In genomic region chr2:138113871-138114525, GRCh38 we compare ENCODE assay signal across 17 cellular contexts.
"Had no signal": no experiment of that assay in that cellular context is flagged by ENCODE, and none has a peak within 500 bp of the region (broad histone marks: within the 10 kb centered on the region; RNA-seq: fewer than 3 reads in every experiment).

No MANE protein-coding gene starts in this region.

- H3K4me3 ChIP-seq: cardiac muscle cell, colonic mucosa, gastrocnemius medialis, pancreas, right atrium auricular region, tibial artery, vagina had no signal

- H3K27ac Mint-ChIP-seq: activated naive CD8-positive, alpha-beta T cell treated with anti-CD3 and anti-CD28 coated beads for 36 hours; activated T-cell treated with anti-CD3 and anti-CD28 coated beads, Interleukin-2, amount 50 U/mL, for 24 hours; mesothelial cell of epicardium; stimulated activated effector memory CD8-positive, alpha-beta T cell treated with anti-CD3 and anti-CD28 coated beads, Interleukin-12 subunit alpha, Interleukin-12 subunit beta, amount 100 ng/mL, for 72 hours; T-helper 1 cell treated with Interleukin-12 subunit alpha and Interleukin-12 subunit beta and Interleukin-4 antibody, amounts not matched to agents 30 μg/mL and 1 μg/mL, for 36 hours had no signal

- H3K27me3 ChIP-seq: cardiac muscle cell, colonic mucosa, gastrocnemius medialis, pancreas, right atrium auricular region, tibial artery, vagina had no signal

- H3K4me1 Mint-ChIP-seq: activated naive CD8-positive, alpha-beta T cell treated with anti-CD3 and anti-CD28 coated beads for 36 hours; mesothelial cell of epicardium; stimulated activated effector memory CD8-positive, alpha-beta T cell treated with anti-CD3 and anti-CD28 coated beads, Interleukin-12 subunit alpha, Interleukin-12 subunit beta, amount 100 ng/mL, for 72 hours had no signal

- FAIRE-seq: endothelial cell of umbilical vein, pancreas had no signal

- H3K36me3 ChIP-seq: cardiac muscle cell, colonic mucosa, gastrocnemius medialis, pancreas, right atrium auricular region, tibial artery, vagina had no signal

- H3K4me3 Mint-ChIP-seq: activated naive CD8-positive, alpha-beta T cell treated with anti-CD3 and anti-CD28 coated beads for 36 hours; activated T-cell treated with anti-CD3 and anti-CD28 coated beads, Interleukin-2, amount 50 U/mL, for 24 hours; mesothelial cell of epicardium; stimulated activated effector memory CD8-positive, alpha-beta T cell treated with anti-CD3 and anti-CD28 coated beads, Interleukin-12 subunit alpha, Interleukin-12 subunit beta, amount 100 ng/mL, for 72 hours; T-helper 1 cell treated with Interleukin-12 subunit alpha and Interleukin-12 subunit beta and Interleukin-4 antibody, amounts not matched to agents 30 μg/mL and 1 μg/mL, for 36 hours had no signal

- ATAC-seq: activated CD4-positive, CD25-positive, alpha-beta regulatory T cell treated with anti-CD3 and anti-CD28 coated beads, Interleukin-2, amount 50 U/mL, for 24 hours; gastrocnemius medialis; pancreas; stimulated activated effector memory CD8-positive, alpha-beta T cell treated with anti-CD3 and anti-CD28 coated beads, Interleukin-12 subunit alpha, Interleukin-12 subunit beta, amount 100 ng/mL, for 72 hours had no signal

- H3K9me3 ChIP-seq: colonic mucosa, gastrocnemius medialis, pancreas, right atrium auricular region, tibial artery, vagina had no signal

- DNase-seq: activated CD4-positive, alpha-beta T cell treated with anti-CD3 and anti-CD28 coated beads, Interleukin-2, amount 50 U/mL, for 4 hours; activated gamma-delta T cell; activated naive CD8-positive, alpha-beta T cell treated with anti-CD3 and anti-CD28 coated beads for 36 hours; activated T-cell treated with anti-CD3 and anti-CD28 coated beads, Interleukin-2, amount 50 U/mL, for 24 hours; colonic mucosa; gastrocnemius medialis; kidney glomerular epithelial cell; pancreas; tibial artery had no signal

- H3K4me1 ChIP-seq: colonic mucosa, gastrocnemius medialis, pancreas, right atrium auricular region, tibial artery, vagina had no signal

- H3K36me3 Mint-ChIP-seq: activated naive CD8-positive, alpha-beta T cell treated with anti-CD3 and anti-CD28 coated beads for 36 hours; stimulated activated effector memory CD8-positive, alpha-beta T cell treated with anti-CD3 and anti-CD28 coated beads, Interleukin-12 subunit alpha, Interleukin-12 subunit beta, amount 100 ng/mL, for 72 hours had no signal

- H3K9me3 Mint-ChIP-seq: activated naive CD8-positive, alpha-beta T cell treated with anti-CD3 and anti-CD28 coated beads for 36 hours; T-helper 1 cell treated with Interleukin-12 subunit alpha and Interleukin-12 subunit beta and Interleukin-4 antibody, amounts not matched to agents 30 μg/mL and 1 μg/mL, for 36 hours had no signal

- H3K27ac ChIP-seq: cardiac muscle cell, colonic mucosa, gastrocnemius medialis, pancreas, right atrium auricular region, tibial artery, vagina had no signal

- H3K27me3 Mint-ChIP-seq: activated naive CD8-positive, alpha-beta T cell treated with anti-CD3 and anti-CD28 coated beads for 36 hours; activated T-cell treated with anti-CD3 and anti-CD28 coated beads, Interleukin-2, amount 50 U/mL, for 24 hours had no signal
